Comparison of ENCODE assay signal across 16 cellular contexts in genomic region chr1:196438324-196438723, GRCh38.
DNase-seq lines count a peak whose midpoint lies in the region; FAIRE-seq and TF ChIP-seq lines count a peak whose summit lies in the region.
"Had no signal": no experiment of that assay in that cellular context is flagged by ENCODE, and none has a peak within 500 bp of the region (broad histone marks: within the 10 kb centered on the region; RNA-seq: fewer than 3 reads in every experiment).

No MANE protein-coding gene starts in this region.

- H3K4me3 ChIP-seq in small intestine (ENCODE audit: low read depth in 1 of 2, low read length in 2 of 2) (no peak overlapping the region), tibial nerve (no peak overlapping the region)
- H3K4me3 ChIP-seq: BLaER1 treated with 17β-estradiol and CSF1 and Interleukin-3, amounts not matched to agents 10 nM and 100 nM; coronary artery; SK-N-MC had no signal

- no peaks in the 10 kb centered on the region for H3K27me3 ChIP-seq in small intestine (ENCODE audit: control insufficient read depth in 2 of 2, insufficient read depth in 2 of 2, low read length in 2 of 2)
- no peaks in the 10 kb centered on the region for H3K27me3 ChIP-seq in tibial nerve
- H3K27me3 ChIP-seq: BLaER1 treated with 17β-estradiol and CSF1 and Interleukin-3, amounts not matched to agents 10 nM and 100 nM had no signal

- H3K36me3 ChIP-seq in small intestine (ENCODE audit: control insufficient read depth in 2 of 2, insufficient read depth in 2 of 2, low read length in 2 of 2) (no peaks in the 10 kb centered on the region), tibial nerve (no peaks in the 10 kb centered on the region)
- H3K36me3 ChIP-seq: BLaER1 treated with 17β-estradiol and CSF1 and Interleukin-3, amounts not matched to agents 10 nM and 100 nM had no signal

- no peak for TF ChIP-seq POLR2A in tibial nerve (IDR thresholded peaks at IDR 0.05)

- peak; percentile 8 to 23 for DNase-seq in NCI-H524 (lab: John Stamatoyannopoulos, UW)
- no peak for DNase-seq in NCI-H524 treated with DMSO at 0.1 percent for 48 hours (lab: John Stamatoyannopoulos, UW)
- peak; percentile 32 for DNase-seq in amniotic epithelial cell (ENCODE audit: low read depth)
- peak; percentile 33 for DNase-seq in kidney tubule cell (ENCODE audit: low spot score)
- DNase-seq in small intestine = peak; percentile 5
- no peak for DNase-seq in tibial nerve (ENCODE audit: low spot score in 2 of 2)
- no peak for DNase-seq in GDM1 (lab: John Stamatoyannopoulos, UW)
- no peak for DNase-seq in stimulated activated naive CD4-positive, alpha-beta T cell (lab: John Stamatoyannopoulos, UW)
- DNase-seq: activated CD8-positive, alpha-beta memory T cell treated with anti-CD3 and anti-CD28 coated beads for 24 hours; DMS 273 treated with DMSO at 0.1 percent for 48 hours; naive thymus-derived CD4-positive, alpha-beta T cell; NCI-H526 treated with DMSO at 0.1 percent for 48 hours; stimulated activated CD4-positive, alpha-beta T cell treated with anti-CD3 and anti-CD28 coated beads, Interleukin-12 subunit alpha, Interleukin-12 subunit beta, amount 100 ng/mL, for 4 hours had no signal

- TF ChIP-seq CTCF in tibial nerve (IDR thresholded peaks at IDR 0.05) = no peak

- TF ChIP-seq EP300 in tibial nerve (IDR thresholded peaks at IDR 0.05) = no peak

- WGBS in small intestine, 3 donors = 8 to 30% (median 15%) methylated on average over 2 of the region's 2 CpGs
- WGBS in tibial nerve, 2 donors = 18 to 22% methylated on average over 2 of the region's 2 CpGs

- no peak overlapping the region for H3K27ac ChIP-seq in small intestine (ENCODE audit: low read depth in 1 of 2, low read length in 1 of 2)
- H3K27ac ChIP-seq in tibial nerve = no peak overlapping the region
- H3K27ac ChIP-seq: BLaER1 treated with 17β-estradiol and CSF1 and Interleukin-3, amounts not matched to agents 10 nM and 100 nM; coronary artery; SK-N-MC had no signal

- FAIRE-seq in small intestine (lab: Jason Lieb, UNC) = no peak

- H3K9me3 ChIP-seq in small intestine (ENCODE audit: control insufficient read depth, low read depth) (no peaks in the 10 kb centered on the region), tibial nerve (no peaks in the 10 kb centered on the region)
- H3K9me3 ChIP-seq: BLaER1 treated with 17β-estradiol and CSF1 and Interleukin-3, amounts not matched to agents 10 nM and 100 nM had no signal

- H3K4me1 ChIP-seq in small intestine (ENCODE audit: control insufficient read depth in 2 of 2, insufficient read depth in 1 of 2, low read depth in 1 of 2, low read length in 1 of 2) (no peaks in the 10 kb centered on the region), tibial nerve (no peaks in the 10 kb centered on the region)
- H3K4me1 ChIP-seq: BLaER1 treated with 17β-estradiol and CSF1 and Interleukin-3, amounts not matched to agents 10 nM and 100 nM had no signal

Comparison
In these comparisons a context has a peak if more than half of its experiments do, and no peak if none do; other contexts are left out.
1. DNase-seq: peak in NCI-H524 (2 of 2), amniotic epithelial cell (single experiment), kidney tubule cell (single experiment) and small intestine (single experiment); none in NCI-H524 treated with DMSO at 0.1 percent for 48 hours (single experiment), tibial nerve (0 of 2), GDM1 (single experiment) and stimulated activated naive CD4-positive, alpha-beta T cell (0 of 6).